In the genomic region with DNA sequence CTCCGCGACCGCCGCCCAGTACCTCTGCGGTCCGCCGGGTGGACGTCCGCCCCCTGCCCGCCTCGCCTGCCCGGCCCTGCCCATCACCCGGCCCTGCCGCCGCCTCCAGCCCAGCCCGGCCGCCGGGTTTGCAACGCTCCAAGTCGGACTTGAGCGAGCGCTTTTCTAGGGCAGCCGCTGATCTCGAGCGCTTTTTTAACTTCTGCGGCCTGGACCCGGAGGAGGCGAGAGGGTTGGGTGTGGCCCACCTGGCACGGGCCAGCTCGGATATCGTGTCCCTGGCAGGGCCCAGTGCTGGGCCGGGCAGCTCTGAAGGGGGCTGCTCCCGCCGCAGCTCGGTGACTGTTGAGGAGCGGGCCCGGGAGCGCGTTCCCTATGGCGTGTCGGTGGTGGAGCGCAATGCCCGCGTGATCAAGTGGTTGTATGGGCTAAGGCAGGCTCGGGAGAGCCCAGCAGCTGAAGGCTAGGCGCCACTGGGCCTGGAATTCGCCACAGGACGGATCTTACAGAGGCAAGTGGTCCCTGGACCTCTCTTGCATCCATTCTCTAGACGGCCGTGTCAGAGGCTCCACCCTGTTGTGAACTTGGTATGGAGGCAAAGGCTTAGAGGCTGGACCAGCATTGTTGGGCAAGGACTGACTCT, we compare ENCODE assay signal across 1 cellular context.
TF ChIP-seq lines count a peak whose summit lies in the region.

No MANE protein-coding gene starts in this region.

TF ChIP-seq in SK-N-SH, 30 proteins besides CTCF, POLR2A, EP300 and RAD21 (continued from another document):
- TF ChIP-seq, protein P1, sequence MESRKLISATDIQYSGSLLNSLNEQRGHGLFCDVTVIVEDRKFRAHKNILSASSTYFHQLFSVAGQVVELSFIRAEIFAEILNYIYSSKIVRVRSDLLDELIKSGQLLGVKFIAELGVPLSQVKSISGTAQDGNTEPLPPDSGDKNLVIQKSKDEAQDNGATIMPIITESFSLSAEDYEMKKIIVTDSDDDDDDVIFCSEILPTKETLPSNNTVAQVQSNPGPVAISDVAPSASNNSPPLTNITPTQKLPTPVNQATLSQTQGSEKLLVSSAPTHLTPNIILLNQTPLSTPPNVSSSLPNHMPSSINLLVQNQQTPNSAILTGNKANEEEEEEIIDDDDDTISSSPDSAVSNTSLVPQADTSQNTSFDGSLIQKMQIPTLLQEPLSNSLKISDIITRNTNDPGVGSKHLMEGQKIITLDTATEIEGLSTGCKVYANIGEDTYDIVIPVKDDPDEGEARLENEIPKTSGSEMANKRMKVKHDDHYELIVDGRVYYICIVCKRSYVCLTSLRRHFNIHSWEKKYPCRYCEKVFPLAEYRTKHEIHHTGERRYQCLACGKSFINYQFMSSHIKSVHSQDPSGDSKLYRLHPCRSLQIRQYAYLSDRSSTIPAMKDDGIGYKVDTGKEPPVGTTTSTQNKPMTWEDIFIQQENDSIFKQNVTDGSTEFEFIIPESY (IDR thresholded peaks at IDR 0.05; ENCODE audit: borderline replicate concordance, low read depth) = no peak
- TF ChIP-seq FOXM1 (IDR thresholded peaks at IDR 0.05; ENCODE audit: low read depth) (no peak), TEAD4 (IDR thresholded peaks at IDR 0.05; ENCODE audit: borderline replicate concordance, insufficient read depth) (no peak), NRF1 (IDR thresholded peaks at IDR 0.05; ENCODE audit: low read depth, low read length) (no peak), NFIC (IDR thresholded peaks at IDR 0.05; ENCODE audit: borderline replicate concordance) (no peak)
- TF ChIP-seq, protein P2, sequence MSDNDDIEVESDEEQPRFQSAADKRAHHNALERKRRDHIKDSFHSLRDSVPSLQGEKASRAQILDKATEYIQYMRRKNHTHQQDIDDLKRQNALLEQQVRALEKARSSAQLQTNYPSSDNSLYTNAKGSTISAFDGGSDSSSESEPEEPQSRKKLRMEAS (IDR thresholded peaks at IDR 0.05; ENCODE audit: low read depth) = no peak
